Comparison of ENCODE assay signal across 14 cellular contexts in the genomic region with DNA sequence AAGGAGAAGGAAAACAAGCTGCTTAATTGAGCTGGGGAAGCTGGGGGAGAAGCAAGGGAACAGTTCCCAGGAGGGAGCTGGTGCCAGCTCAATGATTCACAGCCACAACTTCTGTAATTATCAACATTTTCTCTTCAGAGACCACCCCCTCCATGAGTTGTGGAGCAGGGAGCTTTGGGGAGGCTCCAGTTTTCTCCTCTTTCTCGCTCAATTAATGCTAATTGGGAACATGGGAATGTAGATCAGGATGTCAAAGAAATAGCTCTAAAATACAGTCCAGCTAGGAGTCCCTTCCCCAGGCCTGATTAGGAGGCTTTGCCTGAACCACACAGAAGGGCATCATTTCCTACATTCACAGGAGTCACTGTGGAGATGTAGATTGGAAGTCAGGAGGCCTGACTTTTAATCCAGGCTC. TPM values are rescaled to one million over a fixed set of nuclear protein-coding genes. Genes with fewer than 3 reads are reported as not detected.
DNase-seq lines count a peak whose midpoint lies in the region; ATAC-seq, FAIRE-seq and TF ChIP-seq lines count a peak whose summit lies in the region.
"Had no signal": no experiment of that assay in that cellular context is flagged by ENCODE, and none has a peak within 500 bp of the region (broad histone marks: within the 10 kb centered on the region; RNA-seq: fewer than 3 reads in every experiment).

No MANE protein-coding gene starts in this region.

- H3K9me3 Mint-ChIP-seq in nephron, result no peaks in the 10 kb centered on the region

- SMC1A ChIA-PET in GM12878 (lab: Charles Lee; ENCODE audit: uncharacterized antibody, unreplicated experiment), result interaction anchor here (0.7 to 3.5 kb wide), 6 partner anchors 12 to 180 kb away, joined by 3 to 31 read pairs (median 3); partner anchors contain the start of gene MNDA

- H3K9me3 ChIP-seq in GM12878 (replicated peaks; ENCODE audit: control insufficient read depth, insufficient read depth, low read length), result no peaks in the 10 kb centered on the region; the same call in 2 of the 3 replicates

- no peaks in the 10 kb centered on the region for H3K27me3 Mint-ChIP-seq in nephron (ENCODE audit: low read depth)

- H3K4me1 Mint-ChIP-seq in nephron, result no peaks in the 10 kb centered on the region

- peaks cover 7% of the 10 kb centered on the region; the same call in 1 of the 2 replicates for H3K4me1 ChIP-seq in GM12878 (ENCODE audit: control insufficient read depth, insufficient read depth, low read length)

- in situ Hi-C loops in GM12878 (cut with MboI), result no loop called here

- H3K27ac ChIP-seq in GM12878 (ENCODE audit: control insufficient read depth, insufficient read depth), result no peak overlapping the region

- CTCF ChIA-PET in GM12878 (lab: Yijun Ruan, JAX), result interaction anchor here (1.0 to 1.3 kb wide), 3 partner anchors 10 to 179 kb away, joined by 3 read pairs; no protein-coding TSS in a partner anchor

- WGBS in GM12878 (ENCODE audit: insufficient coverage, insufficient replicate concordance, low lambda C conversion rate, missing lambda C conversion rate), result 89% methylated on average over 1 of the region's 1 CpG

- BruUV-seq in GM12878 (replicated peaks; lab: Mats Ljungman, UMichigan), result no TSS peak

- no peak for TF ChIP-seq EP300 in GM12878 (IDR thresholded peaks at IDR 0.05; ENCODE audit: borderline replicate concordance in 1 of 2, control insufficient read depth in 1 of 2, low read depth in 2 of 2, low read length in 2 of 2)

- no peak for FAIRE-seq in GM12878 (lab: Jason Lieb, UNC)

- TF ChIP-seq CTCF in GM12878 (IDR thresholded peaks at IDR 0.05 in 2 of 3, conservative IDR thresholded peaks at IDR 0.05 in 1 of 3; ENCODE audit: control insufficient read depth in 2 of 3, extremely low read depth in 1 of 3, insufficient read depth in 1 of 3, low read depth in 3 of 3, low read length in 3 of 3) (no peak), nephron (IDR thresholded peaks at IDR 0.05; ENCODE audit: unreplicated experiment in 3 of 3) (no peak)

- DNase-seq in GM12878 (ENCODE audit: low read depth, low spot score) (no peak), 8988T (no peak), AG20443 (ENCODE audit: low spot score) (no peak)
- DNase-seq: activated CD4-positive, alpha-beta T cell treated with anti-CD3 and anti-CD28 coated beads, Interleukin-2, amount 50 U/mL, for 4 hours; aorta; Karpas-422; NCI-H446 treated with DMSO at 0.1 percent for 48 hours; SHP77 treated with DMSO at 0.1 percent for 48 hours had no signal

- no peak overlapping the region for H3K9ac ChIP-seq in GM12878 (ENCODE audit: control insufficient read depth, insufficient read depth, low read length)

- no peaks in the 10 kb centered on the region for H3K79me2 ChIP-seq in GM12878 (ENCODE audit: control insufficient read depth, insufficient read depth, low read length)

- H4K20me1 ChIP-seq in GM12878 (ENCODE audit: control insufficient read depth, insufficient read depth), result no peaks in the 10 kb centered on the region

- no peaks in the 10 kb centered on the region for H3K36me3 ChIP-seq in GM12878 (ENCODE audit: control insufficient read depth in 2 of 2, insufficient read depth in 2 of 2, low read length in 1 of 2)

- RAD21 ChIA-PET in GM12878 (lab: Charles Lee; ENCODE audit: unreplicated experiment), result interaction anchor here (0.9 to 2.2 kb wide), 5 partner anchors 13 to 259 kb away, joined by 3 to 18 read pairs (median 4); partner anchors contain the start of genes AIM2 and MNDA

- H3K4me2 ChIP-seq in GM12878 (ENCODE audit: control insufficient read depth, insufficient read depth), result no peak overlapping the region

- H2AFZ ChIP-seq in GM12878 (ENCODE audit: control insufficient read depth, low read depth, low read length), result peak overlapping the region; percentile 50

- POLR2A ChIA-PET in GM12878 (lab: Charles Lee), result interaction anchor here (1.0 kb wide), 1 partner anchor 11 kb away, joined by 4 read pairs; no protein-coding TSS in a partner anchor

- no peak for TF ChIP-seq RAD21 in GM12878 (IDR thresholded peaks at IDR 0.05; ENCODE audit: insufficient read depth, low read depth, low read length)

- no peaks in the 10 kb centered on the region for H3K36me3 Mint-ChIP-seq in nephron (ENCODE audit: low read depth)

- TF ChIP-seq POLR2A in GM12878 (IDR thresholded peaks at IDR 0.05; ENCODE audit: low read depth, low read length), result no peak

- H3K4me3 Mint-ChIP-seq in nephron, result no peak overlapping the region

- peak overlapping the region in 2 of 3 experiments; percentile 20 to 40 for H3K27ac Mint-ChIP-seq in nephron

- intact Hi-C loops in GM12878 (cut with micrococcal nuclease; ENCODE audit: unreplicated experiment), result no loop called here

- ATAC-seq in GM18867 (IDR thresholded peaks at IDR 0.05; ENCODE audit: unreplicated experiment) (peak; percentile 19), HG03095 (IDR thresholded peaks at IDR 0.05; ENCODE audit: unreplicated experiment) (peak; percentile 27), GM12878 (no peak), HG03139 (IDR thresholded peaks at IDR 0.05; ENCODE audit: unreplicated experiment) (no peak)

- no peak overlapping the region for H3K4me3 ChIP-seq in GM12878

- no peaks in the 10 kb centered on the region for H3K27me3 ChIP-seq in GM12878 (replicated peaks in 1 of 2; ENCODE audit: control insufficient read depth in 2 of 2, insufficient read depth in 2 of 2, low read length in 1 of 2)

TF ChIP-seq in GM12878, 131 proteins besides CTCF, POLR2A, EP300 and RAD21 (continues in another document):
- TF ChIP-seq, protein P1, sequence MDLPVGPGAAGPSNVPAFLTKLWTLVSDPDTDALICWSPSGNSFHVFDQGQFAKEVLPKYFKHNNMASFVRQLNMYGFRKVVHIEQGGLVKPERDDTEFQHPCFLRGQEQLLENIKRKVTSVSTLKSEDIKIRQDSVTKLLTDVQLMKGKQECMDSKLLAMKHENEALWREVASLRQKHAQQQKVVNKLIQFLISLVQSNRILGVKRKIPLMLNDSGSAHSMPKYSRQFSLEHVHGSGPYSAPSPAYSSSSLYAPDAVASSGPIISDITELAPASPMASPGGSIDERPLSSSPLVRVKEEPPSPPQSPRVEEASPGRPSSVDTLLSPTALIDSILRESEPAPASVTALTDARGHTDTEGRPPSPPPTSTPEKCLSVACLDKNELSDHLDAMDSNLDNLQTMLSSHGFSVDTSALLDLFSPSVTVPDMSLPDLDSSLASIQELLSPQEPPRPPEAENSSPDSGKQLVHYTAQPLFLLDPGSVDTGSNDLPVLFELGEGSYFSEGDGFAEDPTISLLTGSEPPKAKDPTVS (IDR thresholded peaks at IDR 0.05; ENCODE audit: low read depth, low read length), result no peak
- TF ChIP-seq SMAD1 (IDR thresholded peaks at IDR 0.05; ENCODE audit: low read depth, partially characterized antibody), result no peak

RNA-seq across cellular contexts. Expression of gene MNDA, which starts 12.2 kb away (rescaled TPM):
- 33.3 and 40.2 TPM in 2 replicates for total RNA-seq in GM12878 (2013; cell fraction: nucleolus; rRNA removed)
- total RNA-seq in GM12878 (2014; rRNA removed) (36.1 and 45.1 TPM in 2 replicates), GM12878 (2014; rRNA removed; fragmentation: Illumina TruSeq; extraction: Trizol) (72.2 and 74.7 TPM in 2 replicates), GM12878 (2021) (36.8 and 37.6 TPM in 2 replicates)
- 27.1 TPM for polyA plus RNA-seq in GM12878 (2011; ENCODE audit: low read depth)
- polyA plus RNA-seq in GM12878 (2011; rRNA removed) (37.1 and 49.1 TPM in 2 replicates), GM12878 (2014; fragmentation: Illumina TruSeq; extraction: Trizol) (83.0 and 116 TPM in 2 replicates), GM12878 (2014; fragmentation: Nextera tagmentation; extraction: Ambion mirVana) (10 to 100 TPM; 81.9 to 91.8 TPM), GM12878 (2014; rRNA removed) (32.1 and 38.9 TPM in 2 replicates), GM12878 (2016; fragmentation: Nextera tagmentation; extraction: Ambion mirVana) (10 to 100 TPM; 20.1 to 21.4 TPM)
- polyA plus RNA-seq in GM12878 (2011; cell fraction: cytosol; rRNA removed), result 10.2 and 11.6 TPM in 2 replicates
- 21.8 and 23.6 TPM in 2 replicates for polyA plus RNA-seq in GM12878 (2011; cell fraction: nucleus; rRNA removed)
- 32.5 and 37.8 TPM in 2 replicates for polyA plus RNA-seq in GM12878 (2012)
- polyA minus RNA-seq in GM12878 (2011; rRNA and poly(A)+ RNA removed), result 7.2 and 10.4 TPM in 2 replicates
- polyA minus RNA-seq in GM12878 (2011; cell fraction: cytosol; rRNA and poly(A)+ RNA removed), result 4.9 and 6.0 TPM in 2 replicates
- 9.9 and 12.5 TPM in 2 replicates for polyA minus RNA-seq in GM12878 (2011; cell fraction: nucleus; rRNA and poly(A)+ RNA removed)

RNA-seq across cellular contexts. Expression of gene OR6N2, which starts 38.0 kb away (rescaled TPM):
- 0.27 TPM in 1 of 2 replicates, not detected in the other for total RNA-seq in GM12878 (2013; cell fraction: nucleolus; rRNA removed)
- total RNA-seq in GM12878 (2014; rRNA removed) (not detected in 2 replicates), GM12878 (2014; rRNA removed; fragmentation: Illumina TruSeq; extraction: Trizol) (not detected in 2 replicates), GM12878 (2021) (not detected in 2 replicates)
- not detected for polyA plus RNA-seq in GM12878 (2011; ENCODE audit: low read depth)
- polyA plus RNA-seq in GM12878 (2011; rRNA removed) (not detected in 2 replicates), GM12878 (2014; fragmentation: Illumina TruSeq; extraction: Trizol) (not detected in 2 replicates), GM12878 (2014; fragmentation: Nextera tagmentation; extraction: Ambion mirVana) (not detected), GM12878 (2014; rRNA removed) (not detected in 2 replicates), GM12878 (2016; fragmentation: Nextera tagmentation; extraction: Ambion mirVana) (not detected)
- polyA plus RNA-seq in GM12878 (2011; cell fraction: cytosol; rRNA removed), result not detected in 2 replicates
- polyA plus RNA-seq in GM12878 (2011; cell fraction: nucleus; rRNA removed), result not detected in 2 replicates
- not detected in 2 replicates for polyA plus RNA-seq in GM12878 (2012)
- not detected in 2 replicates for polyA minus RNA-seq in GM12878 (2011; rRNA and poly(A)+ RNA removed)
- not detected in 2 replicates for polyA minus RNA-seq in GM12878 (2011; cell fraction: cytosol; rRNA and poly(A)+ RNA removed)
- polyA minus RNA-seq in GM12878 (2011; cell fraction: nucleus; rRNA and poly(A)+ RNA removed), result not detected in 2 replicates
- total RNA-seq: aorta had no signal
- polyA plus RNA-seq: aorta, esophagus, thymus had no signal

RNA-seq across cellular contexts. Expression of gene OR6N1, which starts 47.0 kb away (rescaled TPM):
- total RNA-seq in GM12878 (2013; cell fraction: nucleolus; rRNA removed), result 0.17 TPM in 1 of 2 replicates, not detected in the other
- total RNA-seq in GM12878 (2014; rRNA removed) (not detected in 2 replicates), GM12878 (2014; rRNA removed; fragmentation: Illumina TruSeq; extraction: Trizol) (not detected in 2 replicates), GM12878 (2021) (not detected in 2 replicates)
- polyA plus RNA-seq in GM12878 (2011; ENCODE audit: low read depth), result not detected
- polyA plus RNA-seq in GM12878 (2011; rRNA removed) (not detected in 2 replicates), GM12878 (2014; fragmentation: Illumina TruSeq; extraction: Trizol) (not detected in 2 replicates), GM12878 (2014; fragmentation: Nextera tagmentation; extraction: Ambion mirVana) (not detected), GM12878 (2014; rRNA removed) (not detected in 2 replicates), GM12878 (2016; fragmentation: Nextera tagmentation; extraction: Ambion mirVana) (not detected)
- polyA plus RNA-seq in GM12878 (2011; cell fraction: cytosol; rRNA removed), result not detected in 2 replicates
- not detected in 2 replicates for polyA plus RNA-seq in GM12878 (2011; cell fraction: nucleus; rRNA removed)
- not detected in 2 replicates for polyA plus RNA-seq in GM12878 (2012)
- not detected in 2 replicates for polyA minus RNA-seq in GM12878 (2011; rRNA and poly(A)+ RNA removed)
- polyA minus RNA-seq in GM12878 (2011; cell fraction: cytosol; rRNA and poly(A)+ RNA removed), result not detected in 2 replicates
- not detected in 2 replicates for polyA minus RNA-seq in GM12878 (2011; cell fraction: nucleus; rRNA and poly(A)+ RNA removed)
- total RNA-seq: aorta had no signal
- polyA plus RNA-seq: aorta, esophagus, thymus had no signal

Comparison
In these comparisons a context has a peak if more than half of its experiments do, and no peak if none do; other contexts are left out.
1. ATAC-seq: peak in GM18867 (single experiment) and HG03095 (single experiment); none in GM12878 (single experiment) and HG03139 (single experiment).